In the genomic region with DNA sequence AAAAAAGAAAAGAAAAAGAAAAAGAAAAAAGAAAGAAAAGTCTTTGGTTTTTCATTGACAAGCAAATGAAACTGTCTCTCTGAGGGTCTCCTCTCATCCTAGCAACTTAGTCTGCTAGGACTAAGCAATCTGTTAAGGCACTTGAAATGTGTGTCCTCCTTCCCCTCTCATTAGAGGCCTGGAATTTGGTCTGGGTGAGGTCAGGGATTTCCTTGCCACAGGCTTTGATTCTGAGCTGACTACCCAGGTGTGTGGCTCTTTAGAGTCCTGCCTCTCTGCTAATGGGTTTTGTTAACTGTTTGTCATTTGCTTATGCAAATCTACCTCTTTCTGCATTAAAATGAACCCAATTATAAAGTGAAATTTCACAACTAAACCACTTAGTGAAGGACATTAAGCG, we compare ENCODE assay signal across 39 cellular contexts. TPM values are rescaled to one million over a fixed set of nuclear protein-coding genes. Genes with fewer than 3 reads are reported as not detected.
"Had no signal": no experiment of that assay in that cellular context is flagged by ENCODE, and none has a peak within 500 bp of the region (broad histone marks: within the 10 kb centered on the region; RNA-seq: fewer than 3 reads in every experiment).

No MANE protein-coding gene starts in this region.

- DNase-seq: activated CD4-positive, alpha-beta T cell treated with anti-CD3 and anti-CD28 coated beads for 36 hours; activated CD4-positive, alpha-beta T cell treated with anti-CD3 and anti-CD28 coated beads, Interleukin-2, amount 10 ng/mL, durations not matched to agents 7 days and 5 days; activated CD4-positive, alpha-beta T cell treated with anti-CD3 and anti-CD28 coated beads, Interleukin-2, amount 50 U/mL, for 48 hours; activated CD8-positive, alpha-beta memory T cell treated with anti-CD3 and anti-CD28 coated beads, Interleukin-2, amount 50 U/mL, for 4 hours; activated gamma-delta T cell treated with Interleukin-2 at 50 U/mL for 16 hours; activated naive CD4-positive, alpha-beta T cell treated with anti-CD3 and anti-CD28 coated beads, Interleukin-2, amount 10 ng/mL, durations not matched to agents 7 days and 5 days; activated naive CD8-positive, alpha-beta T cell treated with anti-CD3 and anti-CD28 coated beads, Interleukin-2, amount 50 U/mL, for 24 hours; activated T-cell treated with anti-CD3 and anti-CD28 coated beads for 4 hours; activated T-cell treated with anti-CD3 and anti-CD28 coated beads, Interleukin-2, amount 50 U/mL, for 4 hours; anterior cingulate cortex; caudate nucleus; cerebellar nuclear complex; Kasumi-1; MG63; NCI-H1048; NCI-H1105 treated with DMSO at 0.1 percent for 48 hours; NCI-H1436; NCI-H1694; NCI-H1930; NCI-H2081 treated with DMSO at 0.1 percent for 48 hours; NCI-H2171; NCI-H2227 treated with DMSO at 0.1 percent for 48 hours; NCI-H446 treated with DMSO at 0.1 percent for 48 hours; NCI-H524; NCI-H748 treated with DMSO at 0.1 percent for 48 hours; NK-92 treated with Interleukin-12 subunit alpha and Interleukin-12 subunit beta, amount 100 ng/mL, for 24 hours; PC-3; Peyer's patch; RPMI8226; SHP77 treated with DMSO at 0.1 percent for 48 hours; SK-N-SH had no signal

- H3K4me1 ChIP-seq: Peyer's patch, SJSA1 had no signal

- H3K9me3 ChIP-seq: MG63, Peyer's patch, SJSA1, SK-N-SH had no signal

- H3K4me3 Mint-ChIP-seq: activated CD4-positive, alpha-beta T cell treated with anti-CD3 and anti-CD28 coated beads for 36 hours; activated CD4-positive, alpha-beta T cell treated with anti-CD3 and anti-CD28 coated beads, Interleukin-2, amount 10 ng/mL, durations not matched to agents 7 days and 5 days; activated naive CD4-positive, alpha-beta T cell treated with anti-CD3 and anti-CD28 coated beads, Interleukin-2, amount 10 ng/mL, durations not matched to agents 7 days and 5 days; activated naive CD8-positive, alpha-beta T cell; activated naive CD8-positive, alpha-beta T cell treated with anti-CD3 and anti-CD28 coated beads, Interleukin-2, amount 50 U/mL, for 24 hours; activated T-cell treated with anti-CD3 and anti-CD28 coated beads, Interleukin-2, amount 50 U/mL, for 4 hours; activated T-helper 1 cell treated with anti-CD3 and anti-CD28 coated beads, Interleukin-12 subunit alpha, Interleukin-12 subunit beta, Interleukin-2, Interleukin-4 antibody, amounts not matched to agents 30 ng/mL and 10 ng/mL and 1 ng/mL, durations not matched to agents 14 hours and 24 hours and 36 hours; brain; T-helper 1 cell treated with Interleukin-12 subunit alpha and Interleukin-12 subunit beta and Interleukin-4 antibody, amounts not matched to agents 30 μg/mL and 1 μg/mL, for 36 hours; T-helper 2 cell treated with Interferon-gamma antibody and Interleukin-4, amounts not matched to agents 5 μg/mL and 100 μg/mL, for 36 hours had no signal

- H3K4me3 ChIP-seq: MG63, Peyer's patch, SJSA1 had no signal

- H3K27me3 ChIP-seq: MG63, Peyer's patch, SJSA1 had no signal

- H3K4me1 Mint-ChIP-seq: activated CD4-positive, alpha-beta T cell treated with anti-CD3 and anti-CD28 coated beads, Interleukin-2, amount 10 ng/mL, durations not matched to agents 7 days and 5 days had no signal

- H3K27ac Mint-ChIP-seq: activated CD4-positive, alpha-beta T cell treated with anti-CD3 and anti-CD28 coated beads for 36 hours; activated CD4-positive, alpha-beta T cell treated with anti-CD3 and anti-CD28 coated beads, Interleukin-2, amount 10 ng/mL, durations not matched to agents 7 days and 5 days; activated naive CD4-positive, alpha-beta T cell treated with anti-CD3 and anti-CD28 coated beads, Interleukin-2, amount 10 ng/mL, durations not matched to agents 7 days and 5 days; activated naive CD8-positive, alpha-beta T cell; activated naive CD8-positive, alpha-beta T cell treated with anti-CD3 and anti-CD28 coated beads, Interleukin-2, amount 50 U/mL, for 24 hours; activated T-helper 1 cell treated with anti-CD3 and anti-CD28 coated beads, Interleukin-12 subunit alpha, Interleukin-12 subunit beta, Interleukin-2, Interleukin-4 antibody, amounts not matched to agents 30 ng/mL and 10 ng/mL and 1 ng/mL, durations not matched to agents 14 hours and 24 hours and 36 hours; T-helper 1 cell treated with Interleukin-12 subunit alpha and Interleukin-12 subunit beta and Interleukin-4 antibody, amounts not matched to agents 30 μg/mL and 1 μg/mL, for 36 hours; T-helper 2 cell treated with Interferon-gamma antibody and Interleukin-4, amounts not matched to agents 5 μg/mL and 100 μg/mL, for 36 hours had no signal

- H3K9me3 Mint-ChIP-seq: activated CD4-positive, alpha-beta T cell treated with anti-CD3 and anti-CD28 coated beads, Interleukin-2, amount 10 ng/mL, durations not matched to agents 7 days and 5 days; activated naive CD4-positive, alpha-beta T cell treated with anti-CD3 and anti-CD28 coated beads, Interleukin-2, amount 10 ng/mL, durations not matched to agents 7 days and 5 days; activated naive CD8-positive, alpha-beta T cell treated with anti-CD3 and anti-CD28 coated beads, Interleukin-2, amount 50 U/mL, for 24 hours; activated T-cell treated with anti-CD3 and anti-CD28 coated beads, Interleukin-2, amount 50 U/mL, for 4 hours; activated T-helper 1 cell treated with anti-CD3 and anti-CD28 coated beads, Interleukin-12 subunit alpha, Interleukin-12 subunit beta, Interleukin-2, Interleukin-4 antibody, amounts not matched to agents 30 ng/mL and 10 ng/mL and 1 ng/mL, durations not matched to agents 14 hours and 24 hours and 36 hours; T-helper 1 cell treated with Interleukin-12 subunit alpha and Interleukin-12 subunit beta and Interleukin-4 antibody, amounts not matched to agents 30 μg/mL and 1 μg/mL, for 36 hours; T-helper 2 cell treated with Interferon-gamma antibody and Interleukin-4, amounts not matched to agents 5 μg/mL and 100 μg/mL, for 36 hours had no signal

- H3K36me3 ChIP-seq: MG63, Peyer's patch, SJSA1 had no signal

- H3K9ac ChIP-seq: SK-N-SH had no signal

- FAIRE-seq: bronchial epithelial cell, TTC549 had no signal

- H3K36me3 Mint-ChIP-seq: activated naive CD4-positive, alpha-beta T cell treated with anti-CD3 and anti-CD28 coated beads, Interleukin-2, amount 10 ng/mL, durations not matched to agents 7 days and 5 days; activated naive CD8-positive, alpha-beta T cell; brain had no signal

- H3K27ac ChIP-seq: Peyer's patch, SJSA1 had no signal

RNA-seq across cellular contexts. Expression of gene PKNOX2, which starts 18.3 kb away (rescaled TPM):
- total RNA-seq: activated CD4-positive, alpha-beta T cell treated with anti-CD3 and anti-CD28 coated beads for 36 hours; activated CD4-positive, alpha-beta T cell treated with anti-CD3 and anti-CD28 coated beads, Interleukin-2, amount 10 ng/mL, durations not matched to agents 7 days and 5 days; activated T-helper 1 cell treated with anti-CD3 and anti-CD28 coated beads, Interleukin-12 subunit alpha, Interleukin-12 subunit beta, Interleukin-2, Interleukin-4 antibody, amounts not matched to agents 30 ng/mL and 10 ng/mL and 1 ng/mL, durations not matched to agents 14 hours and 24 hours and 36 hours; bronchial epithelial cell; PC-3; SJSA1 had no signal
